In genomic region chr16:4347765-4348509, GRCh38 we compare ENCODE assay signal across 13 cellular contexts. TPM values are rescaled to one million over a fixed set of nuclear protein-coding genes. Genes with fewer than 3 reads are reported as not detected.
DNase-seq lines count a peak whose midpoint lies in the region; ATAC-seq and TF ChIP-seq lines count a peak whose summit lies in the region.
"Had no signal": no experiment of that assay in that cellular context is flagged by ENCODE, and none has a peak within 500 bp of the region (broad histone marks: within the 10 kb centered on the region; RNA-seq: fewer than 3 reads in every experiment).

No MANE protein-coding gene starts in this region.

- TF ChIP-seq POLR2A in gastroesophageal sphincter (IDR thresholded peaks at IDR 0.05), result no peak

- H3K4me1 ChIP-seq in GM23338 (ENCODE audit: insufficient read depth) (peaks cover 7% of the 10 kb centered on the region), Panc1 (ENCODE audit: control insufficient read depth, insufficient read depth, low read length) (peaks cover 50% of the 10 kb centered on the region), gastroesophageal sphincter (peaks cover 0 to 61% (median 6%) of the 10 kb centered on the region in 3 donors), BE2C (peaks cover 3% of the 10 kb centered on the region; the same call in 1 of the 2 replicates)
- H3K4me1 ChIP-seq: prostate gland had no signal

- H3K36me3 ChIP-seq in GM23338 (ENCODE audit: insufficient read depth) (no peaks in the 10 kb centered on the region; the same call in 1 of the 2 replicates), Panc1 (ENCODE audit: control insufficient read depth, insufficient read depth, low read length) (no peaks in the 10 kb centered on the region), gastroesophageal sphincter (peaks cover 0 to 6% of the 10 kb centered on the region in 2 donors), BE2C (peaks cover 23% of the 10 kb centered on the region)
- H3K36me3 ChIP-seq: prostate gland had no signal

- CTCF ChIA-PET in Panc1 (lab: Charles Lee), result interaction anchor here (1.3 kb wide), 1 partner anchor 54 kb away, joined by 5 read pairs; no protein-coding TSS in a partner anchor

- POLR2A ChIA-PET in Panc1 (lab: Charles Lee), result no interaction called here

- peaks cover 73% of the 10 kb centered on the region for H3K79me2 ChIP-seq in GM23338 (replicated peaks; ENCODE audit: insufficient read depth)

- peaks cover 18% of the 10 kb centered on the region for H3K9me3 Mint-ChIP-seq in GM23338
- H3K9me3 Mint-ChIP-seq: effector memory CD8-positive, alpha-beta T cell; stimulated activated naive CD8-positive, alpha-beta T cell treated with anti-CD3 and anti-CD28 coated beads, Interleukin-15, amount 100 ng/mL, for 72 hours had no signal

- no peak for ATAC-seq in GM23338
- ATAC-seq in Panc1, result no peak
- ATAC-seq in gastroesophageal sphincter, result no peak
- ATAC-seq in esophagus mucosa, result no peak
- ATAC-seq: effector memory CD8-positive, alpha-beta T cell; stimulated activated naive CD8-positive, alpha-beta T cell treated with anti-CD3 and anti-CD28 coated beads, Interleukin-15, amount 100 ng/mL, for 72 hours had no signal

- H3K4me3 Mint-ChIP-seq in GM23338, result peak overlapping the region; percentile 15; the same call in 1 of the 3 replicates
- H3K4me3 Mint-ChIP-seq: effector memory CD8-positive, alpha-beta T cell; stimulated activated naive CD8-positive, alpha-beta T cell treated with anti-CD3 and anti-CD28 coated beads, Interleukin-15, amount 100 ng/mL, for 72 hours had no signal

- H3K9me3 ChIP-seq in Panc1 (ENCODE audit: control insufficient read depth, insufficient read depth, low read depth, low read length) (no peaks in the 10 kb centered on the region), gastroesophageal sphincter (no peaks in the 10 kb centered on the region), BE2C (no peaks in the 10 kb centered on the region; the same call in 1 of the 2 replicates)
- H3K9me3 ChIP-seq: prostate gland had no signal

- H2AFZ ChIP-seq in GM23338, result no peak overlapping the region

- H4K20me1 ChIP-seq in GM23338 (replicated peaks; ENCODE audit: insufficient read depth), result peaks cover 32% of the 10 kb centered on the region

- H3K36me3 Mint-ChIP-seq in GM23338 (ENCODE audit: low read depth), result peaks cover 51% of the 10 kb centered on the region

- no peak overlapping the region for H3K4me2 ChIP-seq in GM23338

- no peak overlapping the region for H3K27ac ChIP-seq in GM23338 (ENCODE audit: low read depth)
- peak overlapping the region; percentile 48; the same call in 1 of the 2 replicates for H3K27ac ChIP-seq in Panc1 (ENCODE audit: low read length)
- peak overlapping the region in 3 of 4 donors; percentile 1 to 27 (median 4) for H3K27ac ChIP-seq in gastroesophageal sphincter
- H3K27ac ChIP-seq: prostate gland had no signal

- H3K4me3 ChIP-seq in GM23338 (no peak overlapping the region), Panc1 (ENCODE audit: low read depth in 2 of 2, low read length in 2 of 2) (no peak overlapping the region), gastroesophageal sphincter (no peak overlapping the region), BE2C (ENCODE audit: low read depth, low read length) (no peak overlapping the region)
- H3K4me3 ChIP-seq: prostate gland had no signal

- TF ChIP-seq CTCF in GM23338 (conservative IDR thresholded peaks at IDR 0.05; ENCODE audit: low read depth in 2 of 2), result no peak
- TF ChIP-seq CTCF in Panc1 (IDR thresholded peaks at IDR 0.05), result no peak
- TF ChIP-seq CTCF in gastroesophageal sphincter (IDR thresholded peaks at IDR 0.05), result no peak
- no peak for TF ChIP-seq CTCF in BE2C (IDR thresholded peaks at IDR 0.05; ENCODE audit: low read depth, low read length)

- no peaks in the 10 kb centered on the region for H3K9me2 ChIP-seq in GM23338 (ENCODE audit: insufficient read depth)

- DNase-seq in GM23338 (ENCODE audit: low spot score), result no peak
- DNase-seq in Panc1 (ENCODE audit: low read depth, low spot score), result no peak
- DNase-seq in posterior vena cava (ENCODE audit: low spot score), result peak; percentile 69
- DNase-seq in BE2C, result no peak
- DNase-seq in nucleus accumbens (lab: John Stamatoyannopoulos, UW), result no peak
- no peak for DNase-seq in SHP77 treated with DMSO at 0.1 percent for 48 hours (lab: John Stamatoyannopoulos, UW)
- DNase-seq: activated CD8-positive, alpha-beta memory T cell treated with anti-CD3 and anti-CD28 coated beads, Interleukin-2, amount 50 U/mL, for 4 hours; effector memory CD8-positive, alpha-beta T cell; NCI-H446 treated with DMSO at 0.1 percent for 48 hours; stimulated activated naive CD8-positive, alpha-beta T cell treated with anti-CD3 and anti-CD28 coated beads, Interleukin-15, amount 100 ng/mL, for 72 hours had no signal

- H3K4me1 Mint-ChIP-seq in GM23338, result peaks cover 8% of the 10 kb centered on the region; the same call in 2 of the 3 replicates

- BruUV-seq in Panc1 (replicated peaks; lab: Mats Ljungman, UMichigan), result TSS peak; percentile 56

- in situ Hi-C loops in Panc1 (cut with HindIII; ENCODE audit: low pct_unique_long_range_greater_than_20kb, low sequenced_read_pairs), result no loop called here

- intact Hi-C loops in Panc1 (cut with micrococcal nuclease; ENCODE audit: unreplicated experiment), result no loop called here
- intact Hi-C loops in posterior vena cava (cut with DNase I), result no loop called here

- 77% methylated on average over 7 of the region's 17 CpGs; no CpG with 5 or more reads in 1 of the 2 donors for WGBS in gastroesophageal sphincter (ENCODE audit: low coverage in 1 of 2), 2 donors

- H3K27me3 Mint-ChIP-seq in GM23338 (ENCODE audit: insufficient read depth, low read depth, poor library complexity), result peaks cover 46% of the 10 kb centered on the region
- H3K27me3 Mint-ChIP-seq: effector memory CD8-positive, alpha-beta T cell; stimulated activated naive CD8-positive, alpha-beta T cell treated with anti-CD3 and anti-CD28 coated beads, Interleukin-15, amount 100 ng/mL, for 72 hours had no signal

- H3K27me3 ChIP-seq in GM23338 (ENCODE audit: insufficient read depth) (no peaks in the 10 kb centered on the region), Panc1 (ENCODE audit: control insufficient read depth, insufficient read depth, low read length) (no peaks in the 10 kb centered on the region), gastroesophageal sphincter (no peaks in the 10 kb centered on the region), BE2C (no peaks in the 10 kb centered on the region)

- no peak for TF ChIP-seq EP300 in gastroesophageal sphincter (IDR thresholded peaks at IDR 0.05)

- H3K27ac Mint-ChIP-seq in GM23338, result no peak overlapping the region; the same call in 1 of the 2 replicates

- peaks cover 33% of the 10 kb centered on the region for H3F3A ChIP-seq in GM23338 (replicated peaks; ENCODE audit: low read depth)

TF ChIP-seq in GM23338, 12 proteins besides CTCF, POLR2A, EP300 and RAD21 (continues in another document):
- no peak for TF ChIP-seq ZNF331 (CRISPR knock-in tag; IDR thresholded peaks at IDR 0.05; ENCODE audit: low read depth)

RNA-seq across cellular contexts. Expression of gene PAM16, which starts 3.2 kb away (rescaled TPM):
- total RNA-seq in GM23338 (2014; rRNA removed; shearing (Covaris generic)), result 84.1 and 113 TPM in 2 replicates
- 283 and 331 TPM in 2 replicates for polyA plus RNA-seq in GM23338 (2016; fragmentation: Nextera tagmentation; extraction: Ambion mirVana)
- 104 TPM for total RNA-seq in Panc1 (2021; ENCODE audit: unreplicated experiment)
- polyA plus RNA-seq in Panc1 (2012; ENCODE audit: insufficient read length), result 105 TPM
- total RNA-seq in gastroesophageal sphincter, result 10 to 100 TPM; 26.0 to 37.3 (median 34.7) TPM
- 10 to 100 TPM; 25.3 to 28.8 TPM for total RNA-seq in posterior vena cava
- 216 TPM for polyA plus RNA-seq in BE2C (2012; ENCODE audit: insufficient read depth, insufficient read length, low read depth)
- 34.3 TPM for total RNA-seq in esophagus mucosa

RNA-seq across cellular contexts. Expression of gene VASN, which starts 23.7 kb away (rescaled TPM):
- total RNA-seq in GM23338 (2014; rRNA removed; shearing (Covaris generic)), result 15.5 and 16.9 TPM in 2 replicates
- polyA plus RNA-seq in GM23338 (2016; fragmentation: Nextera tagmentation; extraction: Ambion mirVana), result 7.1 and 8.0 TPM in 2 replicates
- total RNA-seq in Panc1 (2021; ENCODE audit: unreplicated experiment), result 33.5 TPM
- 34.7 TPM for polyA plus RNA-seq in Panc1 (2012; ENCODE audit: insufficient read length)
- 10 to 100 TPM in 3 of 4 donors, 1 to 10 TPM in 1; 6.8 to 35.8 (median 19.9) TPM for total RNA-seq in gastroesophageal sphincter
- 10 to 100 TPM; 67.1 to 89.3 TPM for total RNA-seq in posterior vena cava
- polyA plus RNA-seq in BE2C (2012; ENCODE audit: insufficient read depth, insufficient read length, low read depth), result 147 TPM
- total RNA-seq in esophagus mucosa, result 16.6 TPM

RNA-seq across cellular contexts. Expression of gene GLIS2, which starts 32.1 kb away (rescaled TPM):
- 9.0 and 10.2 TPM in 2 replicates for total RNA-seq in GM23338 (2014; rRNA removed; shearing (Covaris generic))
- 8.2 and 8.8 TPM in 2 replicates for polyA plus RNA-seq in GM23338 (2016; fragmentation: Nextera tagmentation; extraction: Ambion mirVana)
- total RNA-seq in Panc1 (2021; ENCODE audit: unreplicated experiment), result 87.3 TPM
- polyA plus RNA-seq in Panc1 (2012; ENCODE audit: insufficient read length), result 78.7 TPM
- total RNA-seq in gastroesophageal sphincter, result 10 to 100 TPM in 1 of 4 donors, 1 to 10 TPM in 3; 5.7 to 26.9 (median 7.9) TPM
- 10 to 100 TPM; 35.6 to 49.0 TPM for total RNA-seq in posterior vena cava
- polyA plus RNA-seq in BE2C (2012; ENCODE audit: insufficient read depth, insufficient read length, low read depth), result 45.4 TPM
- 0.80 TPM for total RNA-seq in esophagus mucosa
